ENCODE assay signal across 8 cellular contexts in genomic region chr16:83898463-83899271, GRCh38. TPM values are rescaled to one million over a fixed set of nuclear protein-coding genes. Genes with fewer than 3 reads are reported as not detected.
DNase-seq lines count a peak whose midpoint lies in the region; ATAC-seq and TF ChIP-seq lines count a peak whose summit lies in the region.

TSS of gene MLYCD (plus strand) at chr16:83899115. CDS start at chr16:83899145, 30 bp downstream.

- H3K4me3 Mint-ChIP-seq in activated naive CD8-positive, alpha-beta T cell, result peak within 1 kb of the TSS; percentile 98

- ATAC-seq in GM21619 (IDR thresholded peaks at IDR 0.05; ENCODE audit: unreplicated experiment) (peak; percentile 88), SK-N-SH treated with all-trans-retinoic acid at 6 μM for 48 hours (peak; percentile 87), thoracic aorta (ENCODE audit: insufficient number of reproducible peaks, low FRiP score, low read depth) (peak; percentile 79)

- no peaks in the 10 kb centered on the region for H3K9me3 ChIP-seq in ovary
- no peaks in the 10 kb centered on the region for H3K9me3 ChIP-seq in thoracic aorta

- TF ChIP-seq CTCF in ovary (IDR thresholded peaks at IDR 0.05), result no peak
- TF ChIP-seq CTCF in thoracic aorta (IDR thresholded peaks at IDR 0.05), result no peak

- no peaks in the 10 kb centered on the region for H3K9me3 Mint-ChIP-seq in activated naive CD8-positive, alpha-beta T cell (ENCODE audit: low read depth)

- TF ChIP-seq EP300 in ovary (IDR thresholded peaks at IDR 0.05), result peak; percentile 37

- no peaks in the 10 kb centered on the region for H3K36me3 Mint-ChIP-seq in activated naive CD8-positive, alpha-beta T cell

- WGBS in ovary, 3 donors, result 7 to 14% (median 8%) methylated on average over 29 to 69 of the region's 69 CpGs

- H3K4me1 Mint-ChIP-seq in activated naive CD8-positive, alpha-beta T cell (ENCODE audit: low read depth), result peaks cover 36% of the 10 kb centered on the region

- peak within 1 kb of the TSS; percentile 88 for H3K27ac Mint-ChIP-seq in activated naive CD8-positive, alpha-beta T cell

- H3K27me3 ChIP-seq in ovary (no peaks in the 10 kb centered on the region), thoracic aorta (replicated peaks; ENCODE audit: insufficient read depth) (no peaks in the 10 kb centered on the region)

- intact Hi-C loops in head of caudate nucleus (cut with DNase I) (no loop called here), ovary (cut with DNase I) (no loop called here)

- peak within 1 kb of the TSS; percentile 70 for H3K4me3 ChIP-seq in Jurkat, Clone E6-1 (ENCODE audit: low read length)
- H3K4me3 ChIP-seq in ovary, result peak within 1 kb of the TSS; percentile 97
- H3K4me3 ChIP-seq in thoracic aorta, result peak within 1 kb of the TSS; percentile 84

- H3K27ac ChIP-seq in ovary (peak within 1 kb of the TSS; percentile 33 to 91), thoracic aorta (peak within 1 kb of the TSS; percentile 89 to 93)

- H3K27me3 Mint-ChIP-seq in activated naive CD8-positive, alpha-beta T cell, result no peaks in the 10 kb centered on the region

- peak; percentile 61 for TF ChIP-seq POLR2A in ovary (IDR thresholded peaks at IDR 0.05)

- H3K36me3 ChIP-seq in ovary, result no peaks in the 10 kb centered on the region
- H3K36me3 ChIP-seq in thoracic aorta, result no peaks in the 10 kb centered on the region

- H3K4me1 ChIP-seq in ovary (ENCODE audit: insufficient read depth) (peaks cover 12% of the 10 kb centered on the region), thoracic aorta (ENCODE audit: control insufficient read depth in 1 of 2, low read depth in 2 of 2) (peaks cover 17 to 40% of the 10 kb centered on the region in 2 donors)

- DNase-seq in ELF-1 (ENCODE audit: low read depth, low spot score), result peak; percentile 85
- no peak for DNase-seq in Jurkat, Clone E6-1 (ENCODE audit: low read depth, low spot score)
- DNase-seq in head of caudate nucleus, result peak; percentile 64 to 93 (median 87)
- DNase-seq in ovary, result peak; percentile 87 to 93 (median 92)
- DNase-seq in thoracic aorta (ENCODE audit: low spot score), result peak; percentile 35

TF ChIP-seq in SK-N-SH treated with all-trans-retinoic acid at 6 μM for 48 hours, 23 proteins besides CTCF, POLR2A, EP300 and RAD21:
- TF ChIP-seq CREB5 (CRISPR knock-in tag; IDR thresholded peaks at IDR 0.05; ENCODE audit: low read depth) (no peak), PPARA (CRISPR knock-in tag; IDR thresholded peaks at IDR 0.05; ENCODE audit: borderline replicate concordance) (peak; percentile 85)
TF ChIP-seq in SK-N-SH treated with all-trans-retinoic acid at 6 μM for 48 hours: peak in this region for 1.

RNA-seq across cellular contexts. Expression of gene MLYCD, which starts in this region (rescaled TPM):
- polyA plus RNA-seq in Jurkat, Clone E6-1 (2012; ENCODE audit: insufficient read depth, insufficient read length), result 3.2 TPM
- 10 to 100 TPM in 2 of 7 donors, 1 to 10 TPM in 5; 6.8 to 11.8 (median 8.8) TPM for total RNA-seq in ovary
- 1 to 10 TPM; 4.4 to 4.6 TPM for polyA plus RNA-seq in ovary
- total RNA-seq in thoracic aorta, result 10 to 100 TPM; 14.1 to 23.6 TPM
